Comparison of ENCODE assay signal across 9 cellular contexts in the genomic region with DNA sequence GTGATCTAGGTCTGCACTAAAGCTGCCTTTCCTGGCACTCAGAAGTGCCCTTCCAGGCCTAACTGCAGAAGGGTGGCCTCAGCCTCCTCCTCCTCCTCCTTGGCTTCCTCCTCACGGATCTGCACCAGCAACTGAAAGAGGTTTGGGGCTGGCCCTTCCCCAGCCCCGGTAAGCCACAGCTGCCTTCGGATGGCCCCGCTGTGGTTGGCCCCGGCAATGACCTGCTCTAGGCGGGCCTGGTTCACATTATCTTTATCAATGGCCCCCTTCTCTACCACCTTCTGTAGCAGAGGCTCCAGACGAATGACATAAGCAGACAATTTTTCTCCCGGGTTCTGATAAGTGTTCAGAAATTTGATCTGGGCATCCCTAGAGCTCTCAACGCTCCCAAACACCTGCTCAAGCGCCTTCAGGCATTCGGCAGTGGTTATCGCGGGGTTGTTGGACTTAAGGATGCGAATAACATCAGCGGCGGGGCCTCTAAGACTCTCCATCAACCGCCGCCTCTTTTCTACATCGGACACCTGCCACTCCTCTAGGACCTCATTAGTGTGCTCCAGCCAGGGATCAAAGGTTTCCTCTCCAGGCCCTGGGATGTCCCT. TPM values are rescaled to one million over a fixed set of nuclear protein-coding genes. Genes with fewer than 3 reads are reported as not detected.
DNase-seq lines count a peak whose midpoint lies in the region; ATAC-seq, FAIRE-seq and TF ChIP-seq lines count a peak whose summit lies in the region.
"Had no signal": no experiment of that assay in that cellular context is flagged by ENCODE, and none has a peak within 500 bp of the region (broad histone marks: within the 10 kb centered on the region; RNA-seq: fewer than 3 reads in every experiment).

No MANE protein-coding gene starts in this region.

- no peaks in the 10 kb centered on the region for H3K27me3 ChIP-seq in AG04450 (ENCODE audit: control insufficient read depth, insufficient read depth, low read length)
- no peaks in the 10 kb centered on the region for H3K27me3 ChIP-seq in hepatocyte
- H3K27me3 ChIP-seq in skeletal muscle satellite cell (ENCODE audit: control insufficient read depth, insufficient read depth, low read length) = no peaks in the 10 kb centered on the region
- H3K27me3 ChIP-seq: pancreas had no signal

- no peaks in the 10 kb centered on the region for H3K9me2 ChIP-seq in hepatocyte (replicated peaks; ENCODE audit: insufficient read depth)

- peaks cover 28% of the 10 kb centered on the region for H3K4me1 ChIP-seq in hepatocyte (ENCODE audit: insufficient read depth)
- H3K4me1 ChIP-seq in skeletal muscle satellite cell (ENCODE audit: control insufficient read depth, insufficient read depth, low read length) = peaks cover 15% of the 10 kb centered on the region
- H3K4me1 ChIP-seq: pancreas had no signal

- peak; percentile 65 for FAIRE-seq in GM18507 (lab: Jason Lieb, UNC)
- FAIRE-seq: pancreas had no signal

- H2AFZ ChIP-seq in hepatocyte = no peak overlapping the region

- H3K27ac ChIP-seq in AG04450 (ENCODE audit: low read depth, low read length) = no peak overlapping the region
- peak overlapping the region; percentile 97 for H3K27ac ChIP-seq in hepatocyte

- peaks cover 48% of the 10 kb centered on the region for H3K79me2 ChIP-seq in hepatocyte

- peak overlapping the region; percentile 88 for H3K4me3 ChIP-seq in AG04450 (ENCODE audit: low read depth, low read length)
- peak overlapping the region; percentile 89 for H3K4me3 ChIP-seq in hepatocyte
- H3K4me3 ChIP-seq in skeletal muscle satellite cell (ENCODE audit: low read length) = peak overlapping the region; percentile 89

- POLR2A ChIA-PET in AG04450 (lab: Yijun Ruan, JAX) = interaction anchor here (0.6 kb wide), 1 partner anchor 143 kb away, joined by 8 read pairs; no protein-coding TSS in a partner anchor

- H3K36me3 ChIP-seq in hepatocyte (replicated peaks; ENCODE audit: insufficient read depth, low read depth) (no peaks in the 10 kb centered on the region), skeletal muscle satellite cell (ENCODE audit: insufficient read depth, low read length) (peaks cover 17% of the 10 kb centered on the region)

- WGBS in hepatocyte (ENCODE audit: low lambda C conversion rate, missing lambda C conversion rate) = 9% methylated on average over 19 of the region's 19 CpGs

- DNase-seq in AG04450 (ENCODE audit: low read depth, low spot score) (no peak), GM18507 (ENCODE audit: extremely low spot score, insufficient read length, low read depth) (no peak), NCI-H510A treated with DMSO at 0.1 percent for 48 hours (lab: John Stamatoyannopoulos, UW) (peak; percentile 74), hepatocyte (ENCODE audit: low spot score) (peak; percentile 37)
- DNase-seq in activated effector memory CD4-positive, alpha-beta T cell treated with anti-CD3 and anti-CD28 coated beads, Interleukin-2, amount 50 U/mL, for 16 hours = peak; percentile 73
- DNase-seq: pancreas had no signal

- H3K4me2 ChIP-seq in hepatocyte (peak overlapping the region; percentile 84), skeletal muscle satellite cell (ENCODE audit: low read length) (peak overlapping the region; percentile 94)

- CTCF ChIA-PET in AG04450 (lab: Charles Lee) = no interaction called here

- H4K20me1 ChIP-seq in hepatocyte (ENCODE audit: insufficient read depth, poor library complexity, severe bottlenecking) = peaks cover 20% of the 10 kb centered on the region

- H3K9ac ChIP-seq in skeletal muscle satellite cell (ENCODE audit: low read depth, low read length) = peak overlapping the region; percentile 90

- H3K9me3 ChIP-seq in AG04450 (ENCODE audit: control insufficient read depth, insufficient read depth, low read length) (no peaks in the 10 kb centered on the region), hepatocyte (ENCODE audit: low read depth) (no peaks in the 10 kb centered on the region), skeletal muscle satellite cell (replicated peaks; ENCODE audit: low read length) (no peaks in the 10 kb centered on the region)
- H3K9me3 ChIP-seq: pancreas had no signal

- TF ChIP-seq CTCF in AG04450 (IDR thresholded peaks at IDR 0.05; ENCODE audit: low read depth, low read length) (no peak), hepatocyte (IDR thresholded peaks at IDR 0.05; ENCODE audit: poor library complexity) (no peak)

- ATAC-seq in HG02973 (IDR thresholded peaks at IDR 0.05; ENCODE audit: unreplicated experiment) (no peak), HG03139 (IDR thresholded peaks at IDR 0.05; ENCODE audit: unreplicated experiment) (no peak)

RNA-seq across cellular contexts. Expression of gene PNMA1, which starts 1.5 kb away (rescaled TPM):
- 21.3 and 21.5 TPM in 2 replicates for polyA plus RNA-seq in AG04450 (2011; rRNA removed)
- 10.9 and 12.6 TPM in 2 replicates for polyA minus RNA-seq in AG04450 (2011; rRNA and poly(A)+ RNA removed)
- 23.0 and 27.3 TPM in 2 replicates for total RNA-seq in hepatocyte
- 41.2 and 45.7 TPM in 2 replicates for polyA plus RNA-seq in hepatocyte
- total RNA-seq in skeletal muscle satellite cell (2012; rRNA removed) = 22.1 and 28.8 TPM in 2 replicates

Comparison
In these comparisons a context has a peak if more than half of its experiments do, and no peak if none do; other contexts are left out.
1. DNase-seq: peak in NCI-H510A treated with DMSO at 0.1 percent for 48 hours (single experiment), activated effector memory CD4-positive, alpha-beta T cell treated with anti-CD3 and anti-CD28 coated beads, Interleukin-2, amount 50 U/mL, for 16 hours (single experiment) and hepatocyte (single experiment); none in AG04450 (single experiment) and GM18507 (single experiment).
2. Peak in every context shown above with its lines, with median percentiles within 50 percentile points of each other: H3K4me3 ChIP-seq.